25 cellular contexts compared by ENCODE assay signal in the genomic region with DNA sequence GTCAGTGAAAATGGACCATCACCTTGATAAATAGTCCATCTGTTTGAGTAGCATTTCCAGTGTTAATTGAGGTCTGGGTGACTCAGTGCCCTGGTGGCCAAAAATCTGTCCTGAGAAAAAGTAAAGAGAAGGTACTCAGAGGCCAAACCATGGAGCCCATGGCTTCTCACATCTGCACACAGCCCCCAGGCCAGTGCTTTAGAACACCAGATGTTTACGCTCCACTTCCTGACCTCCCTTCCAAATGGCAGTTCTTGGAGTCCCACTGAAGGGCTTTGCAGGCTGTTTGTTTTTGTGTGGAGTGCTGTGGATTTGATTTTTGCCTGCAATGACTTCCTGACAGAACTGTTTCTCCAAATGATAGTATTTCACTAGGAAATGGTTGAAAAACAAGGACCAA.
"Had no signal": no experiment of that assay in that cellular context is flagged by ENCODE, and none has a peak within 500 bp of the region (broad histone marks: within the 10 kb centered on the region; RNA-seq: fewer than 3 reads in every experiment).

No MANE protein-coding gene starts in this region.

- H3K4me3 ChIP-seq: adrenal gland, lower lobe of right lung, neural progenitor cell, upper lobe of right lung had no signal

- H3K27me3 ChIP-seq: neural progenitor cell, upper lobe of right lung had no signal

- H3K9me3 ChIP-seq: adrenal gland, lower lobe of right lung, upper lobe of right lung had no signal

- H3K27me3 Mint-ChIP-seq: activated B cell treated with CpG ODN at 0.5 μM for 24 hours, progenitor cell of endocrine pancreas had no signal

- H3K4me3 Mint-ChIP-seq: activated B cell treated with CpG ODN at 0.5 μM for 24 hours; activated CD4-positive, alpha-beta T cell treated with anti-CD3 and anti-CD28 coated beads for 36 hours; activated naive CD8-positive, alpha-beta T cell; activated T-cell treated with anti-CD3 and anti-CD28 coated beads, Interleukin-2, amount 50 U/mL, for 24 hours; activated T-helper 17 cell treated with anti-CD3 and anti-CD28 coated beads, Interleukin-2, amount 50 U/mL, for 72 hours; naive B cell; neural progenitor cell; T-helper 1 cell treated with Interleukin-12 subunit alpha and Interleukin-12 subunit beta and Interleukin-4 antibody, amounts not matched to agents 30 μg/mL and 1 μg/mL, for 36 hours had no signal

- H3K4me1 ChIP-seq: adrenal gland, lower lobe of right lung, upper lobe of right lung had no signal

- H3K9me3 Mint-ChIP-seq: activated T-cell treated with anti-CD3 and anti-CD28 coated beads, Interleukin-2, amount 50 U/mL, for 24 hours; T-helper 1 cell treated with Interleukin-12 subunit alpha and Interleukin-12 subunit beta and Interleukin-4 antibody, amounts not matched to agents 30 μg/mL and 1 μg/mL, for 36 hours had no signal

- H3K36me3 ChIP-seq: adrenal gland, lower lobe of right lung, neural progenitor cell, upper lobe of right lung had no signal

- H3K27ac Mint-ChIP-seq: activated B cell treated with CpG ODN at 0.5 μM for 24 hours; activated CD4-positive, alpha-beta T cell treated with anti-CD3 and anti-CD28 coated beads for 36 hours; activated naive CD8-positive, alpha-beta T cell; activated T-cell treated with anti-CD3 and anti-CD28 coated beads, Interleukin-2, amount 50 U/mL, for 24 hours; activated T-helper 17 cell treated with anti-CD3 and anti-CD28 coated beads, Interleukin-2, amount 50 U/mL, for 72 hours; neural progenitor cell; progenitor cell of endocrine pancreas; T-helper 1 cell treated with Interleukin-12 subunit alpha and Interleukin-12 subunit beta and Interleukin-4 antibody, amounts not matched to agents 30 μg/mL and 1 μg/mL, for 36 hours had no signal

- H3K36me3 Mint-ChIP-seq: activated naive CD8-positive, alpha-beta T cell; naive B cell; neural progenitor cell had no signal

- H3K4me1 Mint-ChIP-seq: activated B cell treated with CpG ODN at 0.5 μM for 24 hours; activated CD4-positive, alpha-beta T cell treated with anti-CD3 and anti-CD28 coated beads for 36 hours; naive B cell had no signal

- ATAC-seq: activated CD4-positive, alpha-beta T cell treated with anti-CD3 and anti-CD28 coated beads for 36 hours; activated T-helper 17 cell treated with anti-CD3 and anti-CD28 coated beads, Interleukin-2, amount 50 U/mL, for 72 hours; lower lobe of right lung; upper lobe of right lung had no signal

- DNase-seq: activated B cell treated with CpG ODN at 0.5 μM for 24 hours; activated CD4-positive, alpha-beta T cell treated with anti-CD3 and anti-CD28 coated beads for 36 hours; activated CD4-positive, alpha-beta T cell treated with anti-CD3 and anti-CD28 coated beads, Interleukin-2, amount 50 U/mL, for 4 hours; activated CD8-positive, alpha-beta memory T cell treated with anti-CD3 and anti-CD28 coated beads for 24 hours; activated CD8-positive, alpha-beta memory T cell treated with anti-CD3 and anti-CD28 coated beads, Interleukin-2, amount 50 U/mL, for 4 hours; activated naive CD4-positive, alpha-beta T cell; activated T-cell treated with anti-CD3 and anti-CD28 coated beads, Interleukin-2, amount 50 U/mL, for 24 hours; adrenal gland; dermis blood vessel endothelial cell; effector CD8-positive, alpha-beta T cell; foreskin melanocyte; glutamatergic neuron; hypothalamus; lower lobe of right lung; naive B cell; retina; stimulated activated CD4-positive, alpha-beta T cell treated with anti-CD3 and anti-CD28 coated beads, Interleukin-4, amount 100 ng/mL, for 24 hours; stimulated activated naive CD4-positive, alpha-beta T cell treated with Interleukin-2 at 50 U/mL for 16 hours; T1000; upper lobe of right lung had no signal

- H3K27ac ChIP-seq: adrenal gland, lower lobe of right lung, neural progenitor cell, upper lobe of right lung had no signal
